Comparison of ENCODE assay signal across 18 cellular contexts in the genomic region with DNA sequence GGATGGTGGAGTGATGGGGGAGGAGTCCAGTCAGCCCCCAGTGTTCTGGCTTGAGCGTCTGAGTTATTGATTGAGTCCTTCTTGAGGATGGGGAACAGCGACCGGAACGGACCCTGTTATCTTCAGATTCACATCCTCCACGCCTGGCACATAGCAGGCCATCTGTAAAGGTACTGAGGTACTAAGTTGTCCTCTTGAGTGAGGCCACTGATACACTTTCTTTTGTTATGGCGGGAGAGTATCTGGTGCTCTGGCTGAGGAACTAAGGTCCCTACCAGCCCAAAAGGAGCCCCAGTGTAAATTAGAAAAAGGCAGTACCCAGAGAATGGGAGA. TPM values are rescaled to one million over a fixed set of nuclear protein-coding genes. Genes with fewer than 3 reads are reported as not detected.
DNase-seq lines count a peak whose midpoint lies in the region; TF ChIP-seq lines count a peak whose summit lies in the region.
"Had no signal": no experiment of that assay in that cellular context is flagged by ENCODE, and none has a peak within 500 bp of the region (broad histone marks: within the 10 kb centered on the region; RNA-seq: fewer than 3 reads in every experiment).

No MANE protein-coding gene starts in this region.

- TF ChIP-seq CTCF in Calu3 (IDR thresholded peaks at IDR 0.05; ENCODE audit: unreplicated experiment), result no peak
- TF ChIP-seq CTCF in fibroblast of lung (conservative IDR thresholded peaks at IDR 0.05 in 1 of 2, IDR thresholded peaks at IDR 0.05 in 1 of 2; ENCODE audit: low read depth in 1 of 2, low read length in 2 of 2), result no peak
- TF ChIP-seq CTCF in colonic mucosa (IDR thresholded peaks at IDR 0.05), result no peak

- H3K27me3 ChIP-seq in adipocyte (replicated peaks; ENCODE audit: control insufficient read depth, insufficient read depth, low read length) (no peaks in the 10 kb centered on the region), fibroblast of lung (ENCODE audit: control insufficient read depth, insufficient read depth, low read length) (no peaks in the 10 kb centered on the region), skeletal muscle tissue (ENCODE audit: control insufficient read depth in 3 of 3, insufficient read depth in 3 of 3, low read length in 3 of 3) (peaks cover 0 to 10% (median 0%) of the 10 kb centered on the region in 3 donors), colonic mucosa (no peaks in the 10 kb centered on the region)
- H3K27me3 ChIP-seq: adrenal gland, BLaER1, SJCRH30 had no signal

- H3K4me3 ChIP-seq in adipocyte (ENCODE audit: low read length) (peak overlapping the region; percentile 73), fibroblast of lung (replicated peaks in 1 of 4; ENCODE audit: control extremely low read depth in 1 of 4, insufficient read depth in 1 of 4, low read depth in 3 of 4, low read length in 4 of 4) (peak overlapping the region in 3 of 4 experiments; percentile 5 to 55 (median 23)), skeletal muscle tissue (ENCODE audit: low read length in 3 of 3) (no peak overlapping the region), colonic mucosa (no peak overlapping the region)
- H3K4me3 ChIP-seq: adrenal gland, BLaER1, SJCRH30 had no signal

- H3K4me1 ChIP-seq in adipocyte (ENCODE audit: control insufficient read depth, insufficient read depth, low read length) (peaks cover 37% of the 10 kb centered on the region), fibroblast of lung (ENCODE audit: control insufficient read depth, extremely low read depth, insufficient read depth, low read length) (peaks cover 13% of the 10 kb centered on the region), skeletal muscle tissue (ENCODE audit: control insufficient read depth in 3 of 3, insufficient read depth in 3 of 3, low read length in 3 of 3) (peaks cover 13 to 26% (median 16%) of the 10 kb centered on the region in 3 donors), colonic mucosa (no peaks in the 10 kb centered on the region)
- H3K4me1 ChIP-seq: adrenal gland had no signal

- H3K27ac ChIP-seq in fibroblast of lung (ENCODE audit: insufficient read depth, low read length) (peak overlapping the region; percentile 92), skeletal muscle tissue (ENCODE audit: low read depth, low read length) (peak overlapping the region; percentile 75), colonic mucosa (no peak overlapping the region)
- H3K27ac ChIP-seq: BLaER1, SJCRH30 had no signal

- TSS peak; percentile 75 for BruUV-seq in Calu3 (replicated peaks; lab: Mats Ljungman, UMichigan)

- H3K9me3 Mint-ChIP-seq in Calu3 (ENCODE audit: low read depth, unreplicated experiment), result no peaks in the 10 kb centered on the region
- H3K9me3 Mint-ChIP-seq: activated CD4-positive, alpha-beta memory T cell treated with anti-CD3 and anti-CD28 coated beads for 36 hours; activated T-helper 17 cell treated with anti-CD3 and anti-CD28 coated beads, Interleukin-2, amount 50 U/mL, for 72 hours; natural killer cell treated with Interleukin-12 subunit alpha and Interleukin-12 subunit beta and Interleukin-15 and Interleukin-18, amount 100 ng/mL, for 72 hours had no signal

- H4K20me1 ChIP-seq in fibroblast of lung (ENCODE audit: control insufficient read depth, extremely low read depth, insufficient read depth, low read length), result no peaks in the 10 kb centered on the region
- H4K20me1 ChIP-seq: BLaER1 had no signal

- no peaks in the 10 kb centered on the region for H3K27me3 Mint-ChIP-seq in Calu3 (ENCODE audit: unreplicated experiment)

- peak overlapping the region; percentile 79 for H3K4me3 Mint-ChIP-seq in Calu3 (ENCODE audit: low read depth, unreplicated experiment)
- H3K4me3 Mint-ChIP-seq: activated CD4-positive, alpha-beta memory T cell treated with anti-CD3 and anti-CD28 coated beads for 36 hours; activated T-helper 17 cell treated with anti-CD3 and anti-CD28 coated beads, Interleukin-2, amount 50 U/mL, for 72 hours; natural killer cell treated with Interleukin-12 subunit alpha and Interleukin-12 subunit beta and Interleukin-15 and Interleukin-18, amount 100 ng/mL, for 72 hours had no signal

- no peak for DNase-seq in Calu3
- DNase-seq in adipocyte (ENCODE audit: low read depth), result no peak
- DNase-seq in fibroblast of lung (ENCODE audit: low read depth in 2 of 2), result no peak
- no peak for DNase-seq in G401 (ENCODE audit: low spot score)
- no peak for DNase-seq in A172 (ENCODE audit: low spot score)
- DNase-seq in colonic mucosa, result no peak
- DNase-seq in NCI-H345 (lab: John Stamatoyannopoulos, UW), result no peak
- DNase-seq: activated CD4-positive, alpha-beta memory T cell treated with anti-CD3 and anti-CD28 coated beads for 36 hours; NCI-H1092; NK-92 treated with Interleukin-12 subunit alpha and Interleukin-12 subunit beta, amount 100 ng/mL, for 24 hours; retina; SJCRH30 had no signal

- no peak overlapping the region for H2AFZ ChIP-seq in fibroblast of lung (ENCODE audit: low read length)

- CTCF ChIA-PET in Calu3 (lab: Charles Lee), result no interaction called here

- no peaks in the 10 kb centered on the region for H3K36me3 ChIP-seq in adipocyte (ENCODE audit: control insufficient read depth, insufficient read depth, low read length, severe bottlenecking)
- H3K36me3 ChIP-seq in fibroblast of lung (ENCODE audit: control insufficient read depth, insufficient read depth, low read length), result no peaks in the 10 kb centered on the region
- no peaks in the 10 kb centered on the region for H3K36me3 ChIP-seq in skeletal muscle tissue (ENCODE audit: control insufficient read depth in 3 of 3, insufficient read depth in 3 of 3, low read length in 3 of 3)
- H3K36me3 ChIP-seq in colonic mucosa, result no peaks in the 10 kb centered on the region
- H3K36me3 ChIP-seq: adrenal gland, BLaER1, gastrocnemius medialis, SJCRH30 had no signal

- H3K9me3 ChIP-seq in adipocyte (ENCODE audit: control insufficient read depth, low read length), result no peaks in the 10 kb centered on the region
- no peaks in the 10 kb centered on the region for H3K9me3 ChIP-seq in fibroblast of lung (ENCODE audit: control insufficient read depth, insufficient read depth, low read depth, low read length)
- H3K9me3 ChIP-seq in skeletal muscle tissue (ENCODE audit: control insufficient read depth in 3 of 3, low read length in 3 of 3), result no peaks in the 10 kb centered on the region
- no peaks in the 10 kb centered on the region for H3K9me3 ChIP-seq in colonic mucosa
- H3K9me3 ChIP-seq: adrenal gland, BLaER1, gastrocnemius medialis, SJCRH30 had no signal

- H3K36me3 Mint-ChIP-seq in Calu3 (ENCODE audit: insufficient read depth, unreplicated experiment), result peaks cover 16% of the 10 kb centered on the region
- H3K36me3 Mint-ChIP-seq: activated CD4-positive, alpha-beta memory T cell treated with anti-CD3 and anti-CD28 coated beads for 36 hours; natural killer cell treated with Interleukin-12 subunit alpha and Interleukin-12 subunit beta and Interleukin-15 and Interleukin-18, amount 100 ng/mL, for 72 hours had no signal

- intact Hi-C loops in Calu3 (cut with micrococcal nuclease; ENCODE audit: unreplicated experiment) (no loop called here), colonic mucosa (cut with DNase I) (no loop called here)

- peak overlapping the region; percentile 39 for H3K4me2 ChIP-seq in fibroblast of lung (ENCODE audit: extremely low read depth, insufficient read depth, low read length)
- H3K4me2 ChIP-seq: BLaER1 had no signal

- in situ Hi-C loops in G401 (cut with HindIII; ENCODE audit: low sequenced_read_pairs), result no loop called here

- H3K4me1 Mint-ChIP-seq in Calu3 (ENCODE audit: low read depth, unreplicated experiment), result peaks cover 26% of the 10 kb centered on the region
- H3K4me1 Mint-ChIP-seq: activated T-helper 17 cell treated with anti-CD3 and anti-CD28 coated beads, Interleukin-2, amount 50 U/mL, for 72 hours had no signal

- peak overlapping the region; percentile 69 for H3K9ac ChIP-seq in adipocyte (ENCODE audit: low read length)
- H3K9ac ChIP-seq in fibroblast of lung (ENCODE audit: insufficient read depth, low read length), result no peak overlapping the region
- H3K9ac ChIP-seq in skeletal muscle tissue (ENCODE audit: low read depth in 1 of 3, low read length in 3 of 3), result no peak overlapping the region
- no peak overlapping the region for H3K9ac ChIP-seq in colonic mucosa (ENCODE audit: low read depth in 2 of 2, low read length in 2 of 2)
- H3K9ac ChIP-seq: BLaER1 had no signal

- H3K79me2 ChIP-seq in fibroblast of lung (ENCODE audit: control insufficient read depth, insufficient read depth, low read length), result no peaks in the 10 kb centered on the region

- H3K27ac Mint-ChIP-seq in Calu3 (ENCODE audit: unreplicated experiment), result peak overlapping the region; percentile 81
- H3K27ac Mint-ChIP-seq: activated CD4-positive, alpha-beta memory T cell treated with anti-CD3 and anti-CD28 coated beads for 36 hours; activated T-helper 17 cell treated with anti-CD3 and anti-CD28 coated beads, Interleukin-2, amount 50 U/mL, for 72 hours; natural killer cell treated with Interleukin-12 subunit alpha and Interleukin-12 subunit beta and Interleukin-15 and Interleukin-18, amount 100 ng/mL, for 72 hours had no signal

RNA-seq across cellular contexts. Expression of a gene that starts 16.7 kb away (rescaled TPM):
- 9.1 and 9.6 TPM in 2 replicates for total RNA-seq in Calu3 (2022)
- 30.6 and 32.6 TPM in 2 replicates for total RNA-seq in fibroblast of lung
- polyA plus RNA-seq in fibroblast of lung, result 11.2 and 12.6 TPM in 2 replicates
- 7.5 and 8.7 TPM in 2 replicates for polyA plus RNA-seq in fibroblast of lung (2012)
- 24.5 and 28.1 TPM in 2 replicates for polyA minus RNA-seq in fibroblast of lung (ENCODE audit: low replicate concordance)
- 5.2 TPM for total RNA-seq in skeletal muscle tissue
- not detected in 2 replicates for total RNA-seq in G401 (2014; rRNA removed; shearing (Covaris generic))
- 11.3 and 12.7 TPM in 2 replicates for total RNA-seq in A172 (2014; rRNA removed; shearing (Covaris generic))
- 10 to 100 TPM in 1 of 2 donors, 1 to 10 TPM in 1; 7.2 to 20.4 TPM for total RNA-seq in colonic mucosa

Comparison
In these comparisons a context has a peak if more than half of its experiments do, and no peak if none do; other contexts are left out.
1. H3K4me3 ChIP-seq: peak in adipocyte (single experiment) and fibroblast of lung (3 of 4); none in skeletal muscle tissue (0 of 3) and colonic mucosa (single experiment).